In genomic region chr10:102132193-102132562, GRCh38 we compare ENCODE assay signal across 2 cellular contexts.
TF ChIP-seq lines count a peak whose summit lies in the region.

No MANE protein-coding gene starts in this region.

TF ChIP-seq in SK-N-SH, 30 proteins besides CTCF, POLR2A, EP300 and RAD21 (continued from another document):
- TF ChIP-seq POLR2AphosphoS5 (IDR thresholded peaks at IDR 0.05; ENCODE audit: low read depth, low read length), result no peak
- no peak for TF ChIP-seq GATA2 (CRISPR knock-in tag; IDR thresholded peaks at IDR 0.05)
- TF ChIP-seq EZH2phosphoT487 (IDR thresholded peaks at IDR 0.05; ENCODE audit: borderline replicate concordance, low read depth), result no peak
- no peak for TF ChIP-seq MEF2A (IDR thresholded peaks at IDR 0.05; ENCODE audit: borderline replicate concordance, low read depth)
- TF ChIP-seq SIN3A (IDR thresholded peaks at IDR 0.05; ENCODE audit: borderline replicate concordance, low read depth, low read length), result no peak
- no peak for TF ChIP-seq TAF1 (IDR thresholded peaks at IDR 0.05; ENCODE audit: borderline replicate concordance, low read depth, low read length)

TF ChIP-seq in SK-N-SH treated with all-trans-retinoic acid at 6 μM for 48 hours, 23 proteins besides CTCF, POLR2A, EP300 and RAD21 (continued from another document):
- TF ChIP-seq TSHZ2 (CRISPR knock-in tag; IDR thresholded peaks at IDR 0.05) (no peak), POU6F1 (CRISPR knock-in tag; IDR thresholded peaks at IDR 0.05; ENCODE audit: borderline replicate concordance, low read depth) (no peak), GLIS3 (CRISPR knock-in tag; IDR thresholded peaks at IDR 0.05) (no peak), RARB (CRISPR knock-in tag; IDR thresholded peaks at IDR 0.05) (no peak), ZFP3 (CRISPR knock-in tag; IDR thresholded peaks at IDR 0.05) (no peak), CSDC2 (CRISPR knock-in tag; IDR thresholded peaks at IDR 0.05) (no peak), ESRRG (CRISPR knock-in tag; IDR thresholded peaks at IDR 0.05) (no peak), TCF4 (CRISPR knock-in tag; IDR thresholded peaks at IDR 0.05; ENCODE audit: borderline replicate concordance) (no peak), ZNF70 (CRISPR knock-in tag; IDR thresholded peaks at IDR 0.05) (no peak), ARNTL (CRISPR knock-in tag; IDR thresholded peaks at IDR 0.05; ENCODE audit: borderline replicate concordance, low read depth) (no peak), SNAI2 (CRISPR knock-in tag; IDR thresholded peaks at IDR 0.05) (no peak), ZFP30 (CRISPR knock-in tag; IDR thresholded peaks at IDR 0.05) (no peak), ISL1 (CRISPR knock-in tag; IDR thresholded peaks at IDR 0.05) (no peak), TOX (CRISPR knock-in tag; IDR thresholded peaks at IDR 0.05; ENCODE audit: borderline replicate concordance) (no peak), CSRNP3 (CRISPR knock-in tag; IDR thresholded peaks at IDR 0.05) (no peak)
TF ChIP-seq in SK-N-SH treated with all-trans-retinoic acid at 6 μM for 48 hours: peak in this region for 0.
